In genomic region chr4:1305781-1306455, GRCh38 we compare ENCODE assay signal across 11 cellular contexts. TPM values are rescaled to one million over a fixed set of nuclear protein-coding genes. Genes with fewer than 3 reads are reported as not detected.
DNase-seq lines count a peak whose midpoint lies in the region; ATAC-seq and TF ChIP-seq lines count a peak whose summit lies in the region.
"Had no signal": no experiment of that assay in that cellular context is flagged by ENCODE, and none has a peak within 500 bp of the region (broad histone marks: within the 10 kb centered on the region; RNA-seq: fewer than 3 reads in every experiment).

No MANE protein-coding gene starts in this region.

- H3K27ac Mint-ChIP-seq in activated T-helper 1 cell treated with anti-CD3 and anti-CD28 coated beads, Interleukin-12 subunit alpha, Interleukin-12 subunit beta, Interleukin-2, Interleukin-4 antibody, amounts not matched to agents 30 ng/mL and 10 ng/mL and 1 ng/mL, durations not matched to agents 14 hours and 24 hours and 36 hours, result peak overlapping the region; percentile 49

- no peak overlapping the region for H3K4me3 ChIP-seq in H7 (ENCODE audit: insufficient read depth, low read depth, low read length)

- no peaks in the 10 kb centered on the region for H3K9me3 Mint-ChIP-seq in activated T-helper 1 cell treated with anti-CD3 and anti-CD28 coated beads, Interleukin-12 subunit alpha, Interleukin-12 subunit beta, Interleukin-2, Interleukin-4 antibody, amounts not matched to agents 30 ng/mL and 10 ng/mL and 1 ng/mL, durations not matched to agents 14 hours and 24 hours and 36 hours

- no peaks in the 10 kb centered on the region for H3K27me3 Mint-ChIP-seq in activated T-helper 1 cell treated with anti-CD3 and anti-CD28 coated beads, Interleukin-12 subunit alpha, Interleukin-12 subunit beta, Interleukin-2, Interleukin-4 antibody, amounts not matched to agents 30 ng/mL and 10 ng/mL and 1 ng/mL, durations not matched to agents 14 hours and 24 hours and 36 hours (ENCODE audit: insufficient read depth)

- H3K36me3 ChIP-seq in H7 (replicated peaks; ENCODE audit: control insufficient read depth, insufficient read depth, low read length), result peaks cover 2% of the 10 kb centered on the region

- TF ChIP-seq CTCF in omental fat pad (IDR thresholded peaks at IDR 0.05), result no peak

- peak overlapping the region; percentile 4 for H3K4me3 Mint-ChIP-seq in activated T-helper 1 cell treated with anti-CD3 and anti-CD28 coated beads, Interleukin-12 subunit alpha, Interleukin-12 subunit beta, Interleukin-2, Interleukin-4 antibody, amounts not matched to agents 30 ng/mL and 10 ng/mL and 1 ng/mL, durations not matched to agents 14 hours and 24 hours and 36 hours

- peaks cover 47% of the 10 kb centered on the region for H3K4me1 Mint-ChIP-seq in activated T-helper 1 cell treated with anti-CD3 and anti-CD28 coated beads, Interleukin-12 subunit alpha, Interleukin-12 subunit beta, Interleukin-2, Interleukin-4 antibody, amounts not matched to agents 30 ng/mL and 10 ng/mL and 1 ng/mL, durations not matched to agents 14 hours and 24 hours and 36 hours (ENCODE audit: low read depth)

- no peaks in the 10 kb centered on the region for H3K27me3 ChIP-seq in H7 (ENCODE audit: control insufficient read depth, insufficient read depth, low read length)

- intact Hi-C loops in activated T-helper 1 cell treated with anti-CD3 and anti-CD28 coated beads, Interleukin-12 subunit alpha, Interleukin-12 subunit beta, Interleukin-2, Interleukin-4 antibody, amounts not matched to agents 30 ng/mL and 10 ng/mL and 1 ng/mL, durations not matched to agents 14 hours and 24 hours and 36 hours (cut with micrococcal nuclease), result loop anchor here (5.0 kb wide), 1 partner anchor 41 kb away; the partner anchor contains the start of gene UVSSA
- intact Hi-C loops in left colon (cut with DNase I, micrococcal nuclease), result no loop called here

- peak; percentile 84 for ATAC-seq in left colon
- ATAC-seq in omental fat pad (ENCODE audit: low FRiP score), result no peak
- ATAC-seq: Panc1 had no signal

- DNase-seq in stimulated activated CD4-positive, alpha-beta T cell treated with anti-CD3 and anti-CD28 coated beads, Interleukin-1b, Interleukin-23, amount 100 ng/mL, for 48 hours, result peak; percentile 30
- no peak for DNase-seq in stimulated activated CD4-positive, alpha-beta T cell treated with anti-CD3 and anti-CD28 coated beads, Interleukin-2, amount 100 ng/mL, for 48 hours
- DNase-seq in activated T-helper 1 cell treated with anti-CD3 and anti-CD28 coated beads, Interleukin-12 subunit alpha, Interleukin-12 subunit beta, Interleukin-2, Interleukin-4 antibody, amounts not matched to agents 30 ng/mL and 10 ng/mL and 1 ng/mL, durations not matched to agents 14 hours and 24 hours and 36 hours (ENCODE audit: low spot score), result no peak
- DNase-seq in left colon (peak in 1 of 2 donors; percentile 58), H7 (no peak), omental fat pad (ENCODE audit: low spot score) (no peak), SHP77 treated with DMSO at 0.1 percent for 48 hours (lab: John Stamatoyannopoulos, UW) (no peak), NCI-H1694 treated with DMSO at 0.1 percent for 48 hours (lab: John Stamatoyannopoulos, UW) (no peak)
- DNase-seq: kidney glomerular epithelial cell, NCI-H2171 treated with DMSO at 0.1 percent for 48 hours had no signal

- H3K36me3 Mint-ChIP-seq in activated T-helper 1 cell treated with anti-CD3 and anti-CD28 coated beads, Interleukin-12 subunit alpha, Interleukin-12 subunit beta, Interleukin-2, Interleukin-4 antibody, amounts not matched to agents 30 ng/mL and 10 ng/mL and 1 ng/mL, durations not matched to agents 14 hours and 24 hours and 36 hours (ENCODE audit: low read depth), result peaks cover 19% of the 10 kb centered on the region

RNA-seq across cellular contexts. Expression of gene MAEA, which starts 16.2 kb away (rescaled TPM):
- total RNA-seq in activated T-helper 1 cell treated with anti-CD3 and anti-CD28 coated beads, Interleukin-12 subunit alpha, Interleukin-12 subunit beta, Interleukin-2, Interleukin-4 antibody, amounts not matched to agents 30 ng/mL and 10 ng/mL and 1 ng/mL, durations not matched to agents 14 hours and 24 hours and 36 hours, result 67.1 and 68.1 TPM in 2 replicates
- total RNA-seq in left colon (100 to 1,000 TPM in 1 of 2 donors, 10 to 100 TPM in 1; 88.7 to 101 TPM), omental fat pad (10 to 100 TPM; 38.8 to 71.2 (median 51.8) TPM)
- total RNA-seq in H7 (2014; rRNA removed; shearing (Covaris generic)), result 65.4 and 80.6 TPM in 2 replicates

RNA-seq across cellular contexts. Expression of gene UVSSA, which starts 41.1 kb away (rescaled TPM):
- total RNA-seq in activated T-helper 1 cell treated with anti-CD3 and anti-CD28 coated beads, Interleukin-12 subunit alpha, Interleukin-12 subunit beta, Interleukin-2, Interleukin-4 antibody, amounts not matched to agents 30 ng/mL and 10 ng/mL and 1 ng/mL, durations not matched to agents 14 hours and 24 hours and 36 hours, result 25.8 and 27.5 TPM in 2 replicates
- total RNA-seq in left colon, result 10 to 100 TPM; 26.7 to 33.1 TPM
- 12.6 and 16.1 TPM in 2 replicates for total RNA-seq in H7 (2014; rRNA removed; shearing (Covaris generic))
- total RNA-seq in omental fat pad, result 10 to 100 TPM; 10.2 to 28.2 (median 13.0) TPM

RNA-seq across cellular contexts. Expression of gene CTBP1, which starts 57.0 kb away (rescaled TPM):
- 203 and 206 TPM in 2 replicates for total RNA-seq in activated T-helper 1 cell treated with anti-CD3 and anti-CD28 coated beads, Interleukin-12 subunit alpha, Interleukin-12 subunit beta, Interleukin-2, Interleukin-4 antibody, amounts not matched to agents 30 ng/mL and 10 ng/mL and 1 ng/mL, durations not matched to agents 14 hours and 24 hours and 36 hours
- 100 to 1,000 TPM; 156 to 180 TPM for total RNA-seq in left colon
- 267 and 360 TPM in 2 replicates for total RNA-seq in H7 (2014; rRNA removed; shearing (Covaris generic))
- 100 to 1,000 TPM; 102 to 137 (median 132) TPM for total RNA-seq in omental fat pad
